In the genomic region with DNA sequence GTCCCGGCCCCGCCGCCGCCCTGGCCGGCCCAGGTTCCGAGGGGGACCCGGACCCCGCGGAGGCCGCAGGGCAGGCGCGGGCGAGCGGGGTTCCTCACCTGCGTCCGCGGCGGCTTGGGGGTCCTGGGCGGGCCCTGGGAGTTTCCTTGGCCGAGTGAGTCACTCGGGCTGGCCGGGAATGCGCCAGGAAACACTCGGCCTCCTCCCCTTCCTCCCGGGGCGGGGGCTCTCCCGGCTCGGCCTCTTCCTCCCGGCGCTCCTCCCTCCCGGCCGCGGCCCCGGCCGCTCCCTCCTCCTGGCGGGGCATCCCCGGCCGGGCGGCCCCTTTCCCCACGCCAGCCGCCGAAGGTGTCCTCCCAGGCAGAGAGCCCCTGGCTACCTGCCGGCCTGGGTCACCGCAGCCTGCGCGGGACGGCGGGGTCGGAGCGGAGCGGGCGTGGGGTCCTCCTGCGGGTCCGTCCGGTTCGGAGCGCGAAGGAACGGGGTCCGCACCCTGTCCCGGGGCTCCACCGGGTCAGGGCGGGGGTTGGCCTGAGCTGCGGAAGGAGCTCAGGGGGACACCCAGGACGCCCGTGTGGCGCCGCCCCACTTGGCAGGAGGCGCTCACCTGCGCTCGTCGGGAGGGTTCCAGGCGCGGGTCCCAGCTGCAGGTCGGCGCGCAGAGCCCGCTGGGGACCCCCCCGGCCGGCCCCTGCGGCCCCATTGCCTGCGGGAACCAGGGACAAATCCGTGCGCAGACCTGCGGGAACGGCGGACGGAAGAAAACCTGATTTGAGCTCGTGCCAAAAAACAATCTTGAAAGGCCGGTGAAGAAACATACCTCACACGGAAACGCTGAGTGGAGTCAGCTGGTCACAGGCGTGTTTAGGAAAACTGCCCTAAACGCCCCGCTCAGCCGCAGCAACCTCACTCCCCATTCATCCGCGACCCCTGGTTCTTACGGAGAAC, we compare ENCODE assay signal across 8 cellular contexts. TPM values are rescaled to one million over a fixed set of nuclear protein-coding genes. Genes with fewer than 3 reads are reported as not detected.
DNase-seq lines count a peak whose midpoint lies in the region; ATAC-seq and TF ChIP-seq lines count a peak whose summit lies in the region.

TSS of gene CYFIP1 (minus strand) at position 180 of the 948 bp plus-strand sequence. CDS start 33,083 bp downstream, outside the sequence.

- peak; percentile 58 for DNase-seq in G401 (ENCODE audit: low spot score)
- peak; percentile 58 for DNase-seq in T1000 (lab: John Stamatoyannopoulos, UW)
- DNase-seq in dermis microvascular lymphatic vessel endothelial cell (ENCODE audit: low read depth in 2 of 2), result peak; percentile 64 to 91
- DNase-seq in left lung, result peak; percentile 89 to 95
- DNase-seq in stimulated activated CD4-positive, alpha-beta T cell treated with anti-CD3 and anti-CD28 coated beads, Interleukin-4, amount 100 ng/mL, for 1 hour, result peak; percentile 16
- no peak for DNase-seq in NCI-H1694 treated with DMSO at 0.1 percent for 48 hours (lab: John Stamatoyannopoulos, UW)

- peak within 1 kb of the TSS; percentile 90 for H2AFZ ChIP-seq in KMS-11 (ENCODE audit: low read depth)

- in situ Hi-C loops in G401 (cut with HindIII; ENCODE audit: low sequenced_read_pairs), result no loop called here

- H3K4me1 ChIP-seq in KMS-11 (ENCODE audit: low read depth, poor library complexity, severe bottlenecking) (peaks cover 8% of the 10 kb centered on the region), left lung (peaks cover 6 to 44% of the 10 kb centered on the region in 2 donors)

- H3K27ac ChIP-seq in KMS-11 (no peak within 1 kb of the TSS), left lung (peak within 1 kb of the TSS; percentile 83 to 87)

- TF ChIP-seq CTCF in KMS-11 (conservative IDR thresholded peaks at IDR 0.05; ENCODE audit: low read depth, low read length), result no peak
- TF ChIP-seq CTCF in left lung (IDR thresholded peaks at IDR 0.05), result no peak

- peak; percentile 59 for ATAC-seq in GM21619 (IDR thresholded peaks at IDR 0.05; ENCODE audit: unreplicated experiment)
- peak; percentile 96 for ATAC-seq in left lung

- no peak within 1 kb of the TSS for H3K4me3 ChIP-seq in KMS-11 (IDR thresholded peaks at IDR 0.05; ENCODE audit: insufficient read depth, low read depth, low read length)
- H3K4me3 ChIP-seq in left lung, result peak within 1 kb of the TSS; percentile 60 to 95

- H3K27me3 ChIP-seq in KMS-11 (ENCODE audit: insufficient read depth, low read depth), result no peaks in the 10 kb centered on the region
- H3K27me3 ChIP-seq in left lung, result peaks cover 0 to 32% of the 10 kb centered on the region in 2 donors

- peak within 1 kb of the TSS; percentile 64 for H3K4me2 ChIP-seq in KMS-11

- peaks cover 35% of the 10 kb centered on the region; the same call in 1 of the 2 replicates for H3K79me2 ChIP-seq in KMS-11 (ENCODE audit: insufficient read depth, low read depth)

- intact Hi-C loops in left lung (cut with DNase I), result no loop called here

- H3K9me3 ChIP-seq in left lung, result no peaks in the 10 kb centered on the region

- H3K36me3 ChIP-seq in KMS-11 (ENCODE audit: insufficient read depth) (no peaks in the 10 kb centered on the region), left lung (no peaks in the 10 kb centered on the region)

- H3K9ac ChIP-seq in KMS-11, result peak within 1 kb of the TSS; percentile 30; the same call in 1 of the 2 replicates

- H4K20me1 ChIP-seq in KMS-11 (ENCODE audit: insufficient read depth), result no peaks in the 10 kb centered on the region

RNA-seq across cellular contexts. Expression of gene CYFIP1, which starts in this region (rescaled TPM):
- total RNA-seq in G401 (2014; rRNA removed; shearing (Covaris generic)), result 76.1 and 101 TPM in 2 replicates
- total RNA-seq in dermis microvascular lymphatic vessel endothelial cell, result 78.9 and 81.8 TPM in 2 replicates
- 100 to 1,000 TPM; 141 to 164 TPM for total RNA-seq in left lung
